ENCODE assay signal across 19 cellular contexts in genomic region chr1:223796210-223796609, GRCh38. TPM values are rescaled to one million over a fixed set of nuclear protein-coding genes. Genes with fewer than 3 reads are reported as not detected.
A peak's percentile ranks its signal among the peaks of the same experiment; 100 is the strongest.
DNase-seq lines count a peak whose midpoint lies in the region; ATAC-seq and TF ChIP-seq lines count a peak whose summit lies in the region.
"Had no signal": no experiment of that assay in that cellular context is flagged by ENCODE, and none has a peak within 500 bp of the region (broad histone marks: within the 10 kb centered on the region; RNA-seq: fewer than 3 reads in every experiment).

No MANE protein-coding gene starts in this region.

- H3K4me1 ChIP-seq in Caco-2, result peaks cover 18% of the 10 kb centered on the region
- H3K4me1 ChIP-seq: A549 had no signal

- ATAC-seq in HG03095 (IDR thresholded peaks at IDR 0.05; ENCODE audit: unreplicated experiment) (no peak), GM19035 (IDR thresholded peaks at IDR 0.05; ENCODE audit: unreplicated experiment) (no peak)
- ATAC-seq: A549 had no signal

- peaks cover 70% of the 10 kb centered on the region for H3K36me3 Mint-ChIP-seq in Caco-2 (ENCODE audit: insufficient read depth, unreplicated experiment)
- H3K36me3 Mint-ChIP-seq in endothelial cell (ENCODE audit: low read depth, unreplicated experiment), result peaks cover 33% of the 10 kb centered on the region

- H3K27me3 ChIP-seq in Caco-2 (replicated peaks; ENCODE audit: control insufficient read depth, insufficient read depth, low read length), result no peaks in the 10 kb centered on the region
- H3K27me3 ChIP-seq: BLaER1 treated with 17β-estradiol and CSF1 and Interleukin-3, amounts not matched to agents 10 nM and 100 nM had no signal

- H3K9me3 Mint-ChIP-seq in Caco-2 (ENCODE audit: unreplicated experiment) (no peaks in the 10 kb centered on the region), endothelial cell (ENCODE audit: unreplicated experiment) (no peaks in the 10 kb centered on the region)
- H3K9me3 Mint-ChIP-seq: CD8-positive, alpha-beta memory T cell had no signal

- CTCF ChIA-PET in Caco-2 (lab: Charles Lee), result interaction anchor here (0.6 kb wide), 1 partner anchor 715 kb away, joined by 3 read pairs; no protein-coding TSS in a partner anchor

- no peak for TF ChIP-seq CTCF in Caco-2 (IDR thresholded peaks at IDR 0.05; ENCODE audit: insufficient read depth in 1 of 2, low read depth in 1 of 2, low read length in 1 of 2, severe bottlenecking in 1 of 2, unreplicated experiment in 1 of 2)
- TF ChIP-seq CTCF in endothelial cell (IDR thresholded peaks at IDR 0.05; ENCODE audit: unreplicated experiment), result no peak

- H3K9me3 ChIP-seq in Caco-2, result no peaks in the 10 kb centered on the region
- H3K9me3 ChIP-seq: A549; BLaER1 treated with 17β-estradiol and CSF1 and Interleukin-3, amounts not matched to agents 10 nM and 100 nM; SK-N-SH had no signal

- DNase-seq in Caco-2, result no peak
- peak; percentile 59 for DNase-seq in amniotic epithelial cell (ENCODE audit: low read depth)
- DNase-seq in endothelial cell (ENCODE audit: low spot score), result no peak
- no peak for DNase-seq in substantia nigra (lab: John Stamatoyannopoulos, UW)
- no peak for DNase-seq in stimulated activated CD4-positive, alpha-beta T cell treated with anti-CD3 and anti-CD28 coated beads, Interleukin-2, amount 100 ng/mL, for 48 hours
- DNase-seq: CD8-positive, alpha-beta memory T cell; DMS79; GOT3; KBM-7; NCI-H1105 treated with DMSO at 0.1 percent for 48 hours; NCI-H1694; NCI-H510A; NCI-H82; SHP77 treated with DMSO at 0.1 percent for 48 hours; SK-N-SH had no signal

- no peak overlapping the region for H3K4me3 ChIP-seq in Caco-2 (ENCODE audit: low read depth, low read length)
- H3K4me3 ChIP-seq: A549; BLaER1 treated with 17β-estradiol and CSF1 and Interleukin-3, amounts not matched to agents 10 nM and 100 nM had no signal

- BruUV-seq in Caco-2 (replicated peaks; lab: Mats Ljungman, UMichigan), result TSS peak; percentile 65

- POLR2A ChIA-PET in Caco-2 (lab: Charles Lee), result no interaction called here

- no peak overlapping the region for H3K4me3 Mint-ChIP-seq in Caco-2 (ENCODE audit: unreplicated experiment)
- H3K4me3 Mint-ChIP-seq in endothelial cell (ENCODE audit: unreplicated experiment), result no peak overlapping the region
- H3K4me3 Mint-ChIP-seq: CD8-positive, alpha-beta memory T cell had no signal

- H3K36me3 ChIP-seq in Caco-2 (ENCODE audit: control insufficient read depth, insufficient read depth, low read length), result no peaks in the 10 kb centered on the region

- H3K27me3 Mint-ChIP-seq in Caco-2 (ENCODE audit: insufficient read depth, unreplicated experiment) (no peaks in the 10 kb centered on the region), endothelial cell (ENCODE audit: unreplicated experiment) (no peaks in the 10 kb centered on the region)
- H3K27me3 Mint-ChIP-seq: CD8-positive, alpha-beta memory T cell had no signal

- intact Hi-C loops in Caco-2 (cut with micrococcal nuclease; ENCODE audit: unreplicated experiment), result no loop called here

- H3K27ac Mint-ChIP-seq in Caco-2 (ENCODE audit: unreplicated experiment), result no peak overlapping the region
- peak overlapping the region; percentile 15 for H3K27ac Mint-ChIP-seq in endothelial cell (ENCODE audit: unreplicated experiment)

- peak overlapping the region; percentile 72 for H3K27ac ChIP-seq in substantia nigra (ENCODE audit: low read depth, low read length, poor library complexity, severe bottlenecking)
- H3K27ac ChIP-seq: A549; BLaER1 treated with 17β-estradiol and CSF1 and Interleukin-3, amounts not matched to agents 10 nM and 100 nM had no signal

- H3K4me1 Mint-ChIP-seq in Caco-2 (ENCODE audit: low read depth, unreplicated experiment) (peaks cover 6% of the 10 kb centered on the region), endothelial cell (ENCODE audit: unreplicated experiment) (no peaks in the 10 kb centered on the region)
- H3K4me1 Mint-ChIP-seq: CD8-positive, alpha-beta memory T cell had no signal

RNA-seq across cellular contexts. Expression of gene TP53BP2, which starts 49.5 kb away (rescaled TPM):
- total RNA-seq in Caco-2 (2022) (49.6 and 51.2 TPM in 2 replicates), endothelial cell (ENCODE audit: unreplicated experiment) (42.0 TPM)
